In the genomic region with DNA sequence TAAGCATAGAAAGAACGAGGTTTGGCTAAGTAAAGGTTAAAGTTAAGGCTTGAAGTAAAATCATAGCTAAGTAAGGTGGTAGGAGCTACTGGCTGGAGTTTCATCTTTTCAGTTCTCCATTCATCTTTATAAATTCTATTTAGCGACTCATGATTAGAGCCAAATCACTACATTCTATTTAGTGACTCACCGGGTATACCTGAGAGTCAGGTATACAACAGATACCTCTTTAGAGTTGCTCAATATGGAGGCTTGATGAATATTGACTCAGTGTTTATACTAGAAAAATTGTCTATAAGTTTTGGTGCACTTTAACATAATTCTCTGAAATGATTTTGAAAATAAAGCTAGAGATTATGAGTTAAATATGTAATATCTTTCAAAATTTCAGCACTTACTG, we compare ENCODE assay signal across 26 cellular contexts.
"Had no signal": no experiment of that assay in that cellular context is flagged by ENCODE, and none has a peak within 500 bp of the region (broad histone marks: within the 10 kb centered on the region; RNA-seq: fewer than 3 reads in every experiment).

No MANE protein-coding gene starts in this region.

- DNase-seq: naive thymus-derived CD8-positive, alpha-beta T cell; nephron progenitor cell; nucleus accumbens; pancreas; right cardiac atrium; right lobe of liver; sigmoid colon; small intestine; stimulated activated CD4-positive, alpha-beta T cell treated with anti-CD3 and anti-CD28 coated beads, Interleukin-15, amount 100 ng/mL, for 24 hours; stimulated activated CD4-positive, alpha-beta T cell treated with anti-CD3 and anti-CD28 coated beads, Interleukin-2, amount 100 ng/mL, for 24 hours; stimulated activated CD4-positive, alpha-beta T cell treated with anti-CD3 and anti-CD28 coated beads, Interleukin-2, amount 100 ng/mL, for 48 hours; stimulated activated CD4-positive, alpha-beta T cell treated with anti-CD3 and anti-CD28 coated beads, Interleukin-4, amount 100 ng/mL, for 24 hours; stimulated activated naive B cell treated with anti-CD40 and anti-IgM and Interleukin-4, amounts not matched to agents 10 μg/mL and 1 μg/mL and 100 μg/mL, for 72 hours; stimulated activated naive CD4-positive, alpha-beta T cell treated with Interleukin-2 at 50 U/mL for 16 hours; stomach; thyroid gland; upper lobe of left lung had no signal

- H3K27ac ChIP-seq: neutrophil, pancreas, prostate gland, right lobe of liver, sigmoid colon, stomach, thoracic aorta, thyroid gland, tibial nerve, upper lobe of left lung, vagina had no signal

- H3K4me1 Mint-ChIP-seq: naive thymus-derived CD8-positive, alpha-beta T cell; stimulated activated effector memory CD8-positive, alpha-beta T cell treated with anti-CD3 and anti-CD28 coated beads, Interleukin-12 subunit alpha, Interleukin-12 subunit beta, amount 100 ng/mL, for 72 hours; stimulated activated naive B cell treated with anti-CD40 and anti-IgM and Interleukin-4, amounts not matched to agents 10 μg/mL and 1 μg/mL and 100 μg/mL, for 72 hours had no signal

- H3K27me3 Mint-ChIP-seq: naive thymus-derived CD8-positive, alpha-beta T cell; natural killer cell treated with Interleukin-12 subunit alpha and Interleukin-12 subunit beta and Interleukin-15 and Interleukin-18, amount 100 ng/mL, for 72 hours; stimulated activated naive B cell treated with anti-CD40 and anti-IgM and Interleukin-4, amounts not matched to agents 10 μg/mL and 1 μg/mL and 100 μg/mL, for 72 hours; stimulated activated naive CD8-positive, alpha-beta T cell treated with anti-CD3 and anti-CD28 coated beads, Interleukin-15, Interleukin-2, amounts not matched to agents 100 ng/mL and 50 ng/mL, for 24 hours had no signal

- H3K4me3 ChIP-seq: pancreas, prostate gland, right lobe of liver, sigmoid colon, stomach, thoracic aorta, thyroid gland, tibial nerve, upper lobe of left lung, vagina had no signal

- H3K4me3 Mint-ChIP-seq: naive thymus-derived CD8-positive, alpha-beta T cell; natural killer cell treated with Interleukin-12 subunit alpha and Interleukin-12 subunit beta and Interleukin-15 and Interleukin-18, amount 100 ng/mL, for 72 hours; nephron progenitor cell; neural crest cell; stimulated activated effector memory CD8-positive, alpha-beta T cell treated with anti-CD3 and anti-CD28 coated beads, Interleukin-12 subunit alpha, Interleukin-12 subunit beta, amount 100 ng/mL, for 72 hours; stimulated activated naive B cell treated with anti-CD40 and anti-IgM and Interleukin-4, amounts not matched to agents 10 μg/mL and 1 μg/mL and 100 μg/mL, for 72 hours; stimulated activated naive CD8-positive, alpha-beta T cell treated with anti-CD3 and anti-CD28 coated beads, Interleukin-15, Interleukin-2, amounts not matched to agents 100 ng/mL and 50 ng/mL, for 24 hours had no signal

- H3K4me1 ChIP-seq: pancreas, prostate gland, right lobe of liver, sigmoid colon, stomach, thyroid gland, tibial nerve, upper lobe of left lung, vagina had no signal

- H3K36me3 Mint-ChIP-seq: naive thymus-derived CD8-positive, alpha-beta T cell; stimulated activated effector memory CD8-positive, alpha-beta T cell treated with anti-CD3 and anti-CD28 coated beads, Interleukin-12 subunit alpha, Interleukin-12 subunit beta, amount 100 ng/mL, for 72 hours; stimulated activated naive B cell treated with anti-CD40 and anti-IgM and Interleukin-4, amounts not matched to agents 10 μg/mL and 1 μg/mL and 100 μg/mL, for 72 hours had no signal

- H3K36me3 ChIP-seq: neutrophil, pancreas, prostate gland, right lobe of liver, sigmoid colon, stomach, thoracic aorta, thyroid gland, tibial nerve, upper lobe of left lung, vagina had no signal

- H3K9me3 ChIP-seq: neutrophil, pancreas, prostate gland, right lobe of liver, thoracic aorta, thyroid gland, upper lobe of left lung, vagina had no signal

- H3K27me3 ChIP-seq: neutrophil, pancreas, right lobe of liver, sigmoid colon, stomach, thyroid gland, tibial nerve, upper lobe of left lung, vagina had no signal

- H3K27ac Mint-ChIP-seq: naive thymus-derived CD8-positive, alpha-beta T cell; natural killer cell treated with Interleukin-12 subunit alpha and Interleukin-12 subunit beta and Interleukin-15 and Interleukin-18, amount 100 ng/mL, for 72 hours; nephron progenitor cell; stimulated activated effector memory CD8-positive, alpha-beta T cell treated with anti-CD3 and anti-CD28 coated beads, Interleukin-12 subunit alpha, Interleukin-12 subunit beta, amount 100 ng/mL, for 72 hours; stimulated activated naive B cell treated with anti-CD40 and anti-IgM and Interleukin-4, amounts not matched to agents 10 μg/mL and 1 μg/mL and 100 μg/mL, for 72 hours; stimulated activated naive CD8-positive, alpha-beta T cell treated with anti-CD3 and anti-CD28 coated beads, Interleukin-15, Interleukin-2, amounts not matched to agents 100 ng/mL and 50 ng/mL, for 24 hours had no signal
